Comparison of ENCODE assay signal across 8 cellular contexts in the genomic region with DNA sequence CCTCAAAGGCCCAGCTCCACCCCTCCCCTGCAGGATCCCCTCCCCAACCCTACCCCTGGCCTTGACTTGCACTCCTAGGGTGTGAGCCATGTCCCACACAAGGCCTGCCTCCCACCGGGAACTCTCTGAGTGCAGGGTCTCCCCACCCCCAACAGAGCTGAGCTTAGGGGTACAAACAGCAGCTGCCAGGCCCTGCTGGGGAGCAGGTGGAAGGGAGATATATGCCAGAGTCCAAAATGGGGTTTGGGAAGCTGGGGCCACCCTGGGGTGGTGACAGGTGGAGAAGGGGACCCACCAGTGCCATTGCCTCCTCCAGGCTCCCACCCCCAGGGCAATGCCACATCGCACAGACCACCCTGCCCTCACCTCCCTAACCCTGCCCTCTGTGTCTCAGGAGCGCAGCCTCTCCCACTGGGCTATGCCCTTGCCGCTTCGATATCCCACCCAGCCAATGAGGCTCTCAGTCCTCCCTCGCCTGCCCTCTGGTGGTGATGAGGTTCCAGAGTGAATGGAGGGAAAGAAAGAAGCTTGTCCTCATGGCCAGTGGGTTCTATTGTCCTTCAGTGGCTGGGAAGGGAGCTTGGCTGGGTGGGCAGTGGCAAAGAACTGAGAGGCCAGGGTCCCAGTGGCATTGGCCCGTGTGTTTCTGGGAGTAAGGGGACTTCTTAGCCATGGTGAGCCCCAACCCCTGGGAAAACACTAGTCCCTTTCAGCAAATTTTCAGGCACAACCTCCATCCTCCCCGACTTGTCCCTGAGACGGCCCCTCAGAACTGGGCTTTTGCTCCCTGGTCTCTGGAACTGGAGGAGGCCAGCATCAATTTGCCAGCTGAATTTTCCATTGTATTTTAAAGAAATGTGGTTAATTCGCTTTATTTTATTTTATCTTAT. TPM values are rescaled to one million over a fixed set of nuclear protein-coding genes. Genes with fewer than 3 reads are reported as not detected.
DNase-seq lines count a peak whose midpoint lies in the region; ATAC-seq lines count a peak whose summit lies in the region.

No MANE protein-coding gene starts in this region.

- intact Hi-C loops in sciatic nerve (cut with DNase I): no loop called here

- ATAC-seq in sciatic nerve (peak; percentile 23), GM21390 (IDR thresholded peaks at IDR 0.05; ENCODE audit: unreplicated experiment) (no peak), GM21825 (IDR thresholded peaks at IDR 0.05; ENCODE audit: unreplicated experiment) (no peak)

- DNase-seq in stimulated activated CD4-positive, alpha-beta T cell treated with anti-CD3 and anti-CD28 coated beads, Interleukin-12 subunit alpha, Interleukin-12 subunit beta, amount 100 ng/mL, for 4 hours: peak; percentile 20
- DNase-seq in stimulated activated CD4-positive, alpha-beta T cell treated with anti-CD3 and anti-CD28 coated beads, Interleukin-1b, Interleukin-23, amount 100 ng/mL, for 48 hours: no peak
- DNase-seq in NCI-H2107 treated with DMSO at 0.1 percent for 48 hours (lab: John Stamatoyannopoulos, UW; ENCODE audit: unreplicated experiment) (peak; percentile 34), foreskin melanocyte (peak; percentile 24), sciatic nerve (ENCODE audit: low spot score) (peak; percentile 86)
- peak; percentile 82 for DNase-seq in activated CD8-positive, alpha-beta memory T cell treated with anti-CD3 and anti-CD28 coated beads for 24 hours

RNA-seq across cellular contexts. Expression of a gene that starts 46.8 kb away (rescaled TPM):
- 4.3 TPM for total RNA-seq in sciatic nerve
